In genomic region chr1:74732960-74733615, GRCh38 we compare ENCODE assay signal across 8 cellular contexts. TPM values are rescaled to one million over a fixed set of nuclear protein-coding genes. Genes with fewer than 3 reads are reported as not detected.
DNase-seq lines count a peak whose midpoint lies in the region; ATAC-seq lines count a peak whose summit lies in the region.

Gene CRYZ, minus strand, starts transcription at chr1:74733050. Its CDS starts 8,229 bp downstream, at chr1:74724821.
Gene TYW3, plus strand, starts transcription at chr1:74733152. Its CDS starts 93 bp downstream, at chr1:74733245.

- H3K79me2 ChIP-seq in mesendoderm (ENCODE audit: control insufficient read depth, insufficient read depth, low read length), result peaks cover 7% of the 10 kb centered on the region

- no peaks in the 10 kb centered on the region for H3K27me3 ChIP-seq in CD8-positive, alpha-beta memory T cell (ENCODE audit: insufficient read depth, low read length, poor library complexity, severe bottlenecking)
- H3K27me3 ChIP-seq in endocrine pancreas (ENCODE audit: control insufficient read depth, insufficient read depth, low read length) (no peaks in the 10 kb centered on the region), mesendoderm (ENCODE audit: insufficient read depth, low read length, poor library complexity) (no peaks in the 10 kb centered on the region)

- WGBS in mesendoderm (ENCODE audit: extremely low coverage, insufficient coverage, low lambda C conversion rate), result no CpG with 5 or more reads among the region's 30 CpGs

- H4K5ac ChIP-seq in mesendoderm (ENCODE audit: low read length), result peak within 1 kb of the TSS; percentile 51

- no peak within 1 kb of the TSS for H2BK15ac ChIP-seq in mesendoderm (replicated peaks; ENCODE audit: low read depth)

- H2BK5ac ChIP-seq in mesendoderm (ENCODE audit: low read length), result peak within 1 kb of the TSS; percentile 57

- peaks cover 11% of the 10 kb centered on the region for H3K36me3 ChIP-seq in CD8-positive, alpha-beta memory T cell (ENCODE audit: insufficient read depth, low read length)
- H3K36me3 ChIP-seq in endocrine pancreas (ENCODE audit: control insufficient read depth, insufficient read depth, low read length) (peaks cover 6% of the 10 kb centered on the region), mesendoderm (ENCODE audit: control insufficient read depth, insufficient read depth, low read length) (no peaks in the 10 kb centered on the region)

- no peak within 1 kb of the TSS for H2AK5ac ChIP-seq in mesendoderm (ENCODE audit: low read length)

- H3K79me1 ChIP-seq in mesendoderm (ENCODE audit: low read length), result no peaks in the 10 kb centered on the region

- H3K23ac ChIP-seq in mesendoderm (ENCODE audit: low read length), result no peak within 1 kb of the TSS

- H3K9ac ChIP-seq in endocrine pancreas (ENCODE audit: control insufficient read depth, insufficient read depth, low read length), result peak within 1 kb of the TSS; percentile 82
- peak within 1 kb of the TSS; percentile 91 for H3K9ac ChIP-seq in mesendoderm (ENCODE audit: low read length)

- peaks cover 5 to 44% (median 14%) of the 10 kb centered on the region in 3 donors for H3K36me3 Mint-ChIP-seq in CD8-positive, alpha-beta memory T cell

- H3K56ac ChIP-seq in mesendoderm (ENCODE audit: low read length), result peak within 1 kb of the TSS; percentile 96

- peak within 1 kb of the TSS; percentile 90 for H3K4me3 ChIP-seq in CD8-positive, alpha-beta memory T cell (ENCODE audit: low read length)
- H3K4me3 ChIP-seq in endocrine pancreas (ENCODE audit: control insufficient read depth, insufficient read depth, low read length) (peak within 1 kb of the TSS; percentile 98), mesendoderm (ENCODE audit: low read length) (peak within 1 kb of the TSS; percentile 86)

- peak within 1 kb of the TSS; percentile 56 for H3K4me2 ChIP-seq in mesendoderm (ENCODE audit: low read length)

- H3K27ac Mint-ChIP-seq in CD8-positive, alpha-beta memory T cell, result peak within 1 kb of the TSS; percentile 83 to 99 (median 96)

- CTCF ChIA-PET in CD8-positive, alpha-beta memory T cell (lab: Charles Lee), result interaction anchor here (0.6 to 1.8 kb wide), 12 partner anchors 9 to 42 kb away, joined by 3 to 8 read pairs (median 4); no protein-coding TSS in a partner anchor
- CTCF ChIA-PET in activated CD8-positive, alpha-beta memory T cell treated with anti-CD3 and anti-CD28 coated beads for 36 hours (lab: Charles Lee), result interaction anchor here (1.2 to 1.7 kb wide), 2 partner anchors 27 to 31 kb away, joined by 3 to 4 read pairs; no protein-coding TSS in a partner anchor

- peaks cover 22% of the 10 kb centered on the region for H3K4me1 ChIP-seq in CD8-positive, alpha-beta memory T cell (ENCODE audit: insufficient read depth, low read length)
- H3K4me1 ChIP-seq in endocrine pancreas (ENCODE audit: control insufficient read depth, insufficient read depth, low read length) (peaks cover 22% of the 10 kb centered on the region), mesendoderm (ENCODE audit: control insufficient read depth, low read depth, low read length) (peaks cover 1% of the 10 kb centered on the region)

- H3K27ac ChIP-seq in CD8-positive, alpha-beta memory T cell (ENCODE audit: low read depth, low read length), result peak within 1 kb of the TSS; percentile 89
- peak within 1 kb of the TSS; percentile 90 for H3K27ac ChIP-seq in mesendoderm (ENCODE audit: low read depth, low read length)

- H3K4ac ChIP-seq in mesendoderm (ENCODE audit: low read depth, low read length), result peak within 1 kb of the TSS; percentile 79

- no peak within 1 kb of the TSS for H4K8ac ChIP-seq in mesendoderm (ENCODE audit: low read depth, low read length)

- H3K9me3 ChIP-seq in CD8-positive, alpha-beta memory T cell (ENCODE audit: low read length), result no peaks in the 10 kb centered on the region
- no peaks in the 10 kb centered on the region for H3K9me3 ChIP-seq in endocrine pancreas (ENCODE audit: control insufficient read depth, low read length)

- no peak within 1 kb of the TSS for H2BK120ac ChIP-seq in mesendoderm (ENCODE audit: low read depth, low read length)

- ATAC-seq in GM19468 (IDR thresholded peaks at IDR 0.05; ENCODE audit: extremely low read depth, unreplicated experiment), result peak; percentile 59

- POLR2A ChIA-PET in CD8-positive, alpha-beta memory T cell (lab: Charles Lee), result interaction anchor here (0.5 kb wide), 1 partner anchor 18 kb away, joined by 3 read pairs; no protein-coding TSS in a partner anchor
- POLR2A ChIA-PET in activated CD8-positive, alpha-beta memory T cell treated with anti-CD3 and anti-CD28 coated beads for 36 hours (lab: Charles Lee), result interaction anchor here (1.2 to 1.4 kb wide), 2 partner anchors 31 to 1053 kb away, joined by 5 read pairs; partner anchors contain the start of gene RABGGTB

- H3K27me3 Mint-ChIP-seq in CD8-positive, alpha-beta memory T cell, result no peaks in the 10 kb centered on the region

- peak; percentile 64 to 88 (median 84) for DNase-seq in CD8-positive, alpha-beta memory T cell
- peak; percentile 88 for DNase-seq in HS-5 (ENCODE audit: low read depth)
- peak; percentile 86 to 90 for DNase-seq in NOMO-1 (lab: John Stamatoyannopoulos, UW; ENCODE audit: unreplicated experiment in 2 of 2)
- DNase-seq in mesendoderm, result peak; percentile 96
- peak; percentile 66 for DNase-seq in stimulated activated CD8-positive, alpha-beta memory T cell treated with anti-CD3 and anti-CD28 coated beads, Interleukin-15, amount 100 ng/mL, for 1 hour (ENCODE audit: low read depth)

- peaks cover 0 to 2% (median 0%) of the 10 kb centered on the region in 5 donors for H3K9me3 Mint-ChIP-seq in CD8-positive, alpha-beta memory T cell

- H3K4me1 Mint-ChIP-seq in CD8-positive, alpha-beta memory T cell, result peaks cover 48 to 59% (median 56%) of the 10 kb centered on the region in 3 donors

- peak within 1 kb of the TSS; percentile 89 to 99 (median 96) for H3K4me3 Mint-ChIP-seq in CD8-positive, alpha-beta memory T cell

- peak within 1 kb of the TSS; percentile 97 for H3K18ac ChIP-seq in mesendoderm (ENCODE audit: low read length)

RNA-seq across cellular contexts. Expression of gene CRYZ, which starts in this region (rescaled TPM):
- 10 to 100 TPM; 13.1 to 13.7 TPM for total RNA-seq in CD8-positive, alpha-beta memory T cell
- 51.7 TPM for polyA plus RNA-seq in CD8-positive, alpha-beta memory T cell
- 10 to 100 TPM; 14.0 to 14.3 TPM for total RNA-seq in activated CD8-positive, alpha-beta memory T cell treated with anti-CD3 and anti-CD28 coated beads for 36 hours
- polyA plus RNA-seq in mesendoderm (2013, experiment 1 of 2), result 25.2 TPM
- polyA plus RNA-seq in mesendoderm (2013, experiment 2 of 2), result 26.6 TPM

RNA-seq across cellular contexts. Expression of gene TYW3, which starts in this region (rescaled TPM):
- total RNA-seq in CD8-positive, alpha-beta memory T cell, result 10 to 100 TPM; 40.3 to 42.0 TPM
- 15.0 TPM for polyA plus RNA-seq in CD8-positive, alpha-beta memory T cell
- total RNA-seq in activated CD8-positive, alpha-beta memory T cell treated with anti-CD3 and anti-CD28 coated beads for 36 hours, result 10 to 100 TPM; 39.9 to 41.8 TPM
- 53.5 TPM for polyA plus RNA-seq in mesendoderm (2013, experiment 1 of 2)
- polyA plus RNA-seq in mesendoderm (2013, experiment 2 of 2), result 51.6 TPM

Comparison
In these comparisons a context has a peak if more than half of its experiments do, and no peak if none do; other contexts are left out.
1. Peak in every context shown above with its lines: DNase-seq, ATAC-seq, H3K4me3 ChIP-seq and H3K27ac ChIP-seq.